In genomic region chr17:45227101-45227591, GRCh38 we compare ENCODE assay signal across 1 cellular context.
TF ChIP-seq lines count a peak whose summit lies in the region.

No MANE protein-coding gene starts in this region.

TF ChIP-seq in H1, 55 proteins besides CTCF, POLR2A, EP300 and RAD21 (continued from another document):
- TF ChIP-seq ATF2 (IDR thresholded peaks at IDR 0.05; ENCODE audit: low read length) = no peak
- no peak for TF ChIP-seq SIX5 (IDR thresholded peaks at IDR 0.05; ENCODE audit: low read depth, low read length)
- no peak for TF ChIP-seq CEBPB (IDR thresholded peaks at IDR 0.05; ENCODE audit: low read depth, low read length)
- no peak for TF ChIP-seq TAF1 (IDR thresholded peaks at IDR 0.05; ENCODE audit: low read depth, low read length)
